Comparison of ENCODE assay signal across 23 cellular contexts in the genomic region with DNA sequence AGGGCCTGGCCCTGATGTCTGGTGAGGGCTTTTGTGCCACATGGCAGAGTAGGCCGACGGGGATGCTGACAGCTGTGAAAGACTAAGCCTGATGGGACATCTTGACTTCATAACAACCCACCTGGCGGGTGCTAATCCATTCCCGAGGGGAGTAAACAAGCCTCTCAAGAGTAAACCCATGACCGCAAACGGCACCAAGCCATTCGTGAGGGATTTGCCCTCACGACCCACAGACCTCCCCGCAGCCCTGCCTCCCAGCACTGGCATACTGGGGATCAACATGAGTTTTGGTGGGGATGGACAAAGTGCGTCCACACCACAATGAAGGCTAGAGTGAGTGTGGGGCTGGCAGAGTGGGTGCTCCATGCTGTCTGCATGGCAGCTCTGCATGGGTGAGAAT. TPM values are rescaled to one million over a fixed set of nuclear protein-coding genes. Genes with fewer than 3 reads are reported as not detected.
A peak's percentile ranks its signal among the peaks of the same experiment; 100 is the strongest.
DNase-seq lines count a peak whose midpoint lies in the region; ATAC-seq, FAIRE-seq and TF ChIP-seq lines count a peak whose summit lies in the region.
"Had no signal": no experiment of that assay in that cellular context is flagged by ENCODE, and none has a peak within 500 bp of the region (broad histone marks: within the 10 kb centered on the region; RNA-seq: fewer than 3 reads in every experiment).

No MANE protein-coding gene starts in this region.

- BruUV-seq in K562 (replicated peaks; lab: Mats Ljungman, UMichigan): no TSS peak

- H3K36me3 ChIP-seq in K562 (ENCODE audit: control insufficient read depth, insufficient read depth, low read length): peaks cover 10% of the 10 kb centered on the region; the same call in 2 of the 3 replicates
- H3K36me3 ChIP-seq: uterus had no signal

- WGBS in K562 (ENCODE audit: insufficient coverage, low coverage, missing lambda C conversion rate): 92% methylated on average over 10 of the region's 10 CpGs

- no peaks in the 10 kb centered on the region for H4K20me1 ChIP-seq in K562 (replicated peaks; ENCODE audit: control insufficient read depth, insufficient read depth, low read length)

- H3K27ac Mint-ChIP-seq in T-helper 1 cell treated with Interleukin-12 subunit alpha and Interleukin-12 subunit beta and Interleukin-4 antibody, amounts not matched to agents 30 μg/mL and 1 μg/mL, for 36 hours: no peak overlapping the region
- peak overlapping the region; percentile 92 for H3K27ac Mint-ChIP-seq in CD4-positive, alpha-beta T cell

- H3K27me3 ChIP-seq in CD4-positive, alpha-beta T cell (ENCODE audit: control insufficient read depth, insufficient read depth, low read length): no peaks in the 10 kb centered on the region
- H3K27me3 ChIP-seq in K562 (ENCODE audit: control insufficient read depth in 2 of 2, insufficient read depth in 2 of 2, low read length in 2 of 2): no peaks in the 10 kb centered on the region
- H3K27me3 ChIP-seq: Peyer's patch, uterus had no signal

- DNase-seq in T-helper 1 cell (no peak), NCI-H524 (lab: John Stamatoyannopoulos, UW) (peak; percentile 100), K562 (ENCODE audit: extremely low read depth in 1 of 4, low spot score in 3 of 4) (no peak), GM19238 (ENCODE audit: insufficient read length, low spot score) (no peak), NCI-H446 treated with DMSO at 0.1 percent for 48 hours (lab: John Stamatoyannopoulos, UW) (no peak)
- no peak for DNase-seq in CD4-positive, alpha-beta T cell
- no peak for DNase-seq in activated CD4-positive, alpha-beta T cell treated with anti-CD3 and anti-CD28 coated beads for 4 hours
- DNase-seq: activated CD4-positive, alpha-beta T cell treated with anti-CD3 and anti-CD28 coated beads for 48 hours; activated gamma-delta T cell treated with Interleukin-2 at 50 U/mL for 16 hours; Calu3; effector CD4-positive, alpha-beta T cell; NCI-H1105; NCI-H1930; NK-92 treated with Interleukin-12 subunit alpha and Interleukin-12 subunit beta, amount 100 ng/mL, for 24 hours; occipital lobe; Peyer's patch; stimulated activated CD4-positive, alpha-beta T cell treated with anti-CD3 and anti-CD28 coated beads, Interleukin-2, amount 100 ng/mL, for 24 hours; T-helper 2 cell; uterus had no signal

- TF ChIP-seq CTCF in CD4-positive, alpha-beta T cell (IDR thresholded peaks at IDR 0.05): no peak
- no peak for TF ChIP-seq CTCF in K562 (IDR thresholded peaks at IDR 0.05 in 2 of 3, conservative IDR thresholded peaks at IDR 0.05 in 1 of 3; ENCODE audit: insufficient read depth in 2 of 3, low read depth in 1 of 3, low read length in 3 of 3)

- no peaks in the 10 kb centered on the region for H3K27me3 Mint-ChIP-seq in T-helper 1 cell treated with Interleukin-12 subunit alpha and Interleukin-12 subunit beta and Interleukin-4 antibody, amounts not matched to agents 30 μg/mL and 1 μg/mL, for 36 hours (ENCODE audit: low read depth)
- no peaks in the 10 kb centered on the region for H3K27me3 Mint-ChIP-seq in CD4-positive, alpha-beta T cell
- H3K27me3 Mint-ChIP-seq: B cell had no signal

- no peak overlapping the region for H3K4me3 ChIP-seq in K562
- H3K4me3 ChIP-seq: A549, Peyer's patch, smooth muscle cell, uterus had no signal

- no peaks in the 10 kb centered on the region for H3K79me2 ChIP-seq in K562 (ENCODE audit: control insufficient read depth, insufficient read depth, low read length)

- intact Hi-C loops in CD4-positive, alpha-beta T cell (cut with DNase I, micrococcal nuclease): no loop called here
- intact Hi-C loops in K562 (cut with micrococcal nuclease): no loop called here

- no peaks in the 10 kb centered on the region for H3K9me1 ChIP-seq in K562 (ENCODE audit: control insufficient read depth, insufficient read depth, low read length)

- FAIRE-seq in K562 (lab: Jason Lieb, UNC): no peak
- FAIRE-seq: A549 had no signal

- H3K4me3 Mint-ChIP-seq in T-helper 1 cell treated with Interleukin-12 subunit alpha and Interleukin-12 subunit beta and Interleukin-4 antibody, amounts not matched to agents 30 μg/mL and 1 μg/mL, for 36 hours: peak overlapping the region; percentile 35
- no peak overlapping the region for H3K4me3 Mint-ChIP-seq in CD4-positive, alpha-beta T cell
- H3K4me3 Mint-ChIP-seq: B cell had no signal

- H3K4me1 ChIP-seq in K562 (replicated peaks in 1 of 2; ENCODE audit: control insufficient read depth in 2 of 2, insufficient read depth in 2 of 2, low read length in 2 of 2): peaks cover 0 to 9% of the 10 kb centered on the region in 2 experiments; a peak in 2 of 5 replicates
- H3K4me1 ChIP-seq: A549, Peyer's patch, uterus had no signal

- no peak for TF ChIP-seq RAD21 in K562 (CRISPR knock-in tag; conservative IDR thresholded peaks at IDR 0.05 in 1 of 2, IDR thresholded peaks at IDR 0.05 in 1 of 2)

- no peak for ATAC-seq in CD4-positive, alpha-beta T cell (ENCODE audit: poor library complexity)
- ATAC-seq in K562: no peak

- no peak overlapping the region for H3K4me2 ChIP-seq in K562 (ENCODE audit: insufficient read depth, low read length)
- H3K4me2 ChIP-seq: A549, smooth muscle cell had no signal

- peaks cover 34% of the 10 kb centered on the region for H3K4me1 Mint-ChIP-seq in T-helper 1 cell treated with Interleukin-12 subunit alpha and Interleukin-12 subunit beta and Interleukin-4 antibody, amounts not matched to agents 30 μg/mL and 1 μg/mL, for 36 hours (ENCODE audit: low read depth)
- H3K4me1 Mint-ChIP-seq in CD4-positive, alpha-beta T cell (ENCODE audit: low read depth): peaks cover 20% of the 10 kb centered on the region

- in situ Hi-C loops in K562 (cut with MboI): no loop called here

- peaks cover 49% of the 10 kb centered on the region for H3K36me3 Mint-ChIP-seq in T-helper 1 cell treated with Interleukin-12 subunit alpha and Interleukin-12 subunit beta and Interleukin-4 antibody, amounts not matched to agents 30 μg/mL and 1 μg/mL, for 36 hours (ENCODE audit: low read depth)
- peaks cover 35% of the 10 kb centered on the region for H3K36me3 Mint-ChIP-seq in CD4-positive, alpha-beta T cell (ENCODE audit: low read depth)

- TF ChIP-seq POLR2A in K562 (conservative IDR thresholded peaks at IDR 0.05): no peak

- no peaks in the 10 kb centered on the region for H3K9me3 ChIP-seq in CD4-positive, alpha-beta T cell (ENCODE audit: control insufficient read depth, low read length)
- H3K9me3 ChIP-seq in K562 (replicated peaks; ENCODE audit: control insufficient read depth, insufficient read depth, low read depth, low read length): no peaks in the 10 kb centered on the region
- H3K9me3 ChIP-seq: Peyer's patch, uterus had no signal

- no peak for TF ChIP-seq EP300 in K562 (IDR thresholded peaks at IDR 0.05; ENCODE audit: low read length)

- H2AFZ ChIP-seq in K562 (ENCODE audit: low read depth, low read length): no peak overlapping the region

- H3K27ac ChIP-seq in CD4-positive, alpha-beta T cell (ENCODE audit: low read depth, low read length): peak overlapping the region; percentile 19
- H3K27ac ChIP-seq in K562 (ENCODE audit: extremely low read depth, low read depth, low read length): no peak overlapping the region
- H3K27ac ChIP-seq: A549, Peyer's patch, uterus had no signal

- no peak overlapping the region; a peak in 2 of 4 replicates for H3K9ac ChIP-seq in K562 (ENCODE audit: insufficient read depth in 1 of 2, low read depth in 2 of 2, low read length in 2 of 2)

- POLR2A ChIA-PET in CD4-positive, alpha-beta T cell (lab: Charles Lee): no interaction called here
- POLR2A ChIA-PET in K562 (lab: Yijun Ruan, JAX): no interaction called here

- no peaks in the 10 kb centered on the region for H3K9me3 Mint-ChIP-seq in T-helper 1 cell treated with Interleukin-12 subunit alpha and Interleukin-12 subunit beta and Interleukin-4 antibody, amounts not matched to agents 30 μg/mL and 1 μg/mL, for 36 hours
- H3K9me3 Mint-ChIP-seq in CD4-positive, alpha-beta T cell: no peaks in the 10 kb centered on the region

- CTCF ChIA-PET in CD4-positive, alpha-beta T cell (lab: Charles Lee): no interaction called here
- CTCF ChIA-PET in K562 (lab: Yijun Ruan, JAX; ENCODE audit: low intra/inter-chr PET ratio): no interaction called here

RNA-seq across cellular contexts. Expression of a gene that starts 11.7 kb away (rescaled TPM):
- 100 to 1,000 TPM; 290 to 312 TPM for total RNA-seq in CD4-positive, alpha-beta T cell
- 548 and 579 TPM in 2 replicates for total RNA-seq in K562 (2011; cell fraction: chromatin; rRNA removed; ENCODE audit: low replicate concordance)
- total RNA-seq in K562 (2011; cell fraction: nucleolus; rRNA removed): 219 and 226 TPM in 2 replicates
- 260 and 263 TPM in 2 replicates for total RNA-seq in K562 (2011; cell fraction: nucleoplasm; rRNA removed)
- total RNA-seq in K562 (2014; rRNA removed): 13.2 and 17.1 TPM in 2 replicates
- 19.8 and 20.9 TPM in 2 replicates for total RNA-seq in K562 (2014; rRNA removed; fragmentation: Illumina TruSeq; extraction: Trizol)
- 17.8 and 17.9 TPM in 2 replicates for total RNA-seq in K562 (2015; rRNA removed; fragmentation: Illumina TruSeq; extraction: Trizol)
- 33.6 and 34.3 TPM in 2 replicates for total RNA-seq in K562 (2021)
- polyA plus RNA-seq in K562 (2011; rRNA removed): 26.7 and 36.2 TPM in 2 replicates
- 14.1 and 15.8 TPM in 2 replicates for polyA plus RNA-seq in K562 (2011; cell fraction: cytosol; rRNA removed)
- polyA plus RNA-seq in K562 (2011; cell fraction: nucleus; rRNA removed): 220 and 234 TPM in 2 replicates
- polyA plus RNA-seq in K562 (2012): 27.2 and 54.8 TPM in 2 replicates
- 24.2 and 26.9 TPM in 2 replicates for polyA plus RNA-seq in K562 (2014; fragmentation: Illumina TruSeq; extraction: Trizol)
- polyA plus RNA-seq in K562 (2014; fragmentation: Nextera tagmentation; extraction: Ambion mirVana): 1 to 10 TPM; 5.3 to 7.1 TPM
- 15.9 and 20.1 TPM in 2 replicates for polyA plus RNA-seq in K562 (2014; rRNA removed)
- 58.3 and 80.5 TPM in 2 replicates for polyA minus RNA-seq in K562 (2011; rRNA and poly(A)+ RNA removed)
- polyA minus RNA-seq in K562 (2011; cell fraction: cytosol; rRNA and poly(A)+ RNA removed): 48.1 and 56.1 TPM in 2 replicates
- polyA minus RNA-seq in K562 (2011; cell fraction: nucleus; rRNA and poly(A)+ RNA removed): 71.6 and 112 TPM in 2 replicates

RNA-seq across cellular contexts. Expression of a gene that starts 52.1 kb away (rescaled TPM):
- 10 to 100 TPM; 46.5 to 50.9 TPM for total RNA-seq in CD4-positive, alpha-beta T cell
- total RNA-seq in K562 (2011; cell fraction: chromatin; rRNA removed; ENCODE audit: low replicate concordance): 8.5 and 21.1 TPM in 2 replicates
- 13.3 and 15.8 TPM in 2 replicates for total RNA-seq in K562 (2011; cell fraction: nucleolus; rRNA removed)
- 6.9 and 13.1 TPM in 2 replicates for total RNA-seq in K562 (2011; cell fraction: nucleoplasm; rRNA removed)
- total RNA-seq in K562 (2014; rRNA removed) (1.5 and 3.4 TPM in 2 replicates), K562 (2014; rRNA removed; fragmentation: Illumina TruSeq; extraction: Trizol) (0.38 and 0.91 TPM in 2 replicates), K562 (2015; rRNA removed; fragmentation: Illumina TruSeq; extraction: Trizol) (1.0 and 1.4 TPM in 2 replicates), K562 (2021) (3.1 and 4.0 TPM in 2 replicates)
- polyA plus RNA-seq in K562 (2011; rRNA removed) (0.52 and 0.53 TPM in 2 replicates), K562 (2014; fragmentation: Illumina TruSeq; extraction: Trizol) (1.4 and 1.9 TPM in 2 replicates), K562 (2014; fragmentation: Nextera tagmentation; extraction: Ambion mirVana) (under 1 TPM in 1 of 2 experiments, not detected in 1; 0.06 TPM), K562 (2014; rRNA removed) (2.8 and 4.2 TPM in 2 replicates)
- 0.43 and 1.2 TPM in 2 replicates for polyA plus RNA-seq in K562 (2011; cell fraction: cytosol; rRNA removed)
- polyA plus RNA-seq in K562 (2011; cell fraction: nucleus; rRNA removed): 4.1 and 8.1 TPM in 2 replicates
- 2.7 and 5.4 TPM in 2 replicates for polyA plus RNA-seq in K562 (2012)
- polyA minus RNA-seq in K562 (2011; rRNA and poly(A)+ RNA removed): 0.46 TPM in 1 of 2 replicates, not detected in the other
- 0.57 and 1.9 TPM in 2 replicates for polyA minus RNA-seq in K562 (2011; cell fraction: cytosol; rRNA and poly(A)+ RNA removed)
- polyA minus RNA-seq in K562 (2011; cell fraction: nucleus; rRNA and poly(A)+ RNA removed): 1.2 and 2.0 TPM in 2 replicates

RNA-seq across cellular contexts. Expression of a gene that starts 52.2 kb away (rescaled TPM):
- 100 to 1,000 TPM in 1 of 2 experiments, 10 to 100 TPM in 1; 97.9 to 102 TPM for total RNA-seq in CD4-positive, alpha-beta T cell
- total RNA-seq in K562 (2011; cell fraction: chromatin; rRNA removed; ENCODE audit: low replicate concordance): 47.4 and 72.7 TPM in 2 replicates
- 43.5 and 52.4 TPM in 2 replicates for total RNA-seq in K562 (2011; cell fraction: nucleolus; rRNA removed)
- total RNA-seq in K562 (2011; cell fraction: nucleoplasm; rRNA removed): 40.5 and 41.1 TPM in 2 replicates
- total RNA-seq in K562 (2014; rRNA removed) (5.1 and 7.3 TPM in 2 replicates), K562 (2014; rRNA removed; fragmentation: Illumina TruSeq; extraction: Trizol) (2.5 and 2.6 TPM in 2 replicates), K562 (2015; rRNA removed; fragmentation: Illumina TruSeq; extraction: Trizol) (4.6 and 4.9 TPM in 2 replicates), K562 (2021) (11.8 and 15.7 TPM in 2 replicates)
- polyA plus RNA-seq in K562 (2011; rRNA removed) (2.5 and 4.8 TPM in 2 replicates), K562 (2014; fragmentation: Illumina TruSeq; extraction: Trizol) (6.3 and 11.2 TPM in 2 replicates), K562 (2014; fragmentation: Nextera tagmentation; extraction: Ambion mirVana) (under 1 TPM; 0.25 to 0.31 TPM), K562 (2014; rRNA removed) (8.2 and 9.8 TPM in 2 replicates)
- 3.7 and 4.2 TPM in 2 replicates for polyA plus RNA-seq in K562 (2011; cell fraction: cytosol; rRNA removed)
- polyA plus RNA-seq in K562 (2011; cell fraction: nucleus; rRNA removed): 19.2 and 29.1 TPM in 2 replicates
- polyA plus RNA-seq in K562 (2012): 13.7 and 21.2 TPM in 2 replicates
- 2.6 TPM in 2 replicates for polyA minus RNA-seq in K562 (2011; rRNA and poly(A)+ RNA removed)
- 4.5 and 6.9 TPM in 2 replicates for polyA minus RNA-seq in K562 (2011; cell fraction: cytosol; rRNA and poly(A)+ RNA removed)
- polyA minus RNA-seq in K562 (2011; cell fraction: nucleus; rRNA and poly(A)+ RNA removed): 3.4 and 6.3 TPM in 2 replicates

Comparison
In these comparisons a context has a peak if more than half of its experiments do, and no peak if none do; other contexts are left out.
1. DNase-seq: peak in NCI-H524 (2 of 2); none in T-helper 1 cell (0 of 5), CD4-positive, alpha-beta T cell (0 of 10), K562 (0 of 4), GM19238 (single experiment), activated CD4-positive, alpha-beta T cell treated with anti-CD3 and anti-CD28 coated beads for 4 hours (0 of 2) and NCI-H446 treated with DMSO at 0.1 percent for 48 hours (single experiment).